1 cellular context compared by ENCODE assay signal in genomic region chr14:95534299-95535225, GRCh38.
TF ChIP-seq lines count a peak whose summit lies in the region.

TSS of gene GLRX5 (plus strand) at chr14:95535050. CDS start at chr14:95535090, 40 bp downstream.

TF ChIP-seq in HEK293, 187 proteins besides CTCF, POLR2A, EP300 and RAD21 (continued from another document):
- no peak for TF ChIP-seq HIC1 (tag by site-specific recombination; IDR thresholded peaks at IDR 0.05)
- TF ChIP-seq ZNF544 (tag by site-specific recombination; IDR thresholded peaks at IDR 0.05), result no peak
- no peak for TF ChIP-seq ZNF214 (tag by site-specific recombination; IDR thresholded peaks at IDR 0.05; ENCODE audit: borderline replicate concordance)
- TF ChIP-seq ZNF704 (tag by site-specific recombination; IDR thresholded peaks at IDR 0.05), result no peak
- TF ChIP-seq ZNF518A (tag by site-specific recombination; conservative IDR thresholded peaks at IDR 0.05; ENCODE audit: low read depth), result peak; percentile 98
- TF ChIP-seq EGR2 (tag by site-specific recombination; IDR thresholded peaks at IDR 0.05; ENCODE audit: low read depth), result no peak
- no peak for TF ChIP-seq PRDM2 (tag by site-specific recombination; IDR thresholded peaks at IDR 0.05; ENCODE audit: borderline replicate concordance)
- TF ChIP-seq FEZF1 (tag by site-specific recombination; IDR thresholded peaks at IDR 0.05), result no peak
